Comparison of ENCODE assay signal across 1 cellular context in genomic region chr17:51165680-51166197, GRCh38.
TF ChIP-seq lines count a peak whose summit lies in the region.

No MANE protein-coding gene starts in this region.

TF ChIP-seq in K562, 482 proteins besides CTCF, POLR2A, EP300 and RAD21 (continued from another document):
- TF ChIP-seq SMARCA4 (IDR thresholded peaks at IDR 0.05) = peak; percentile 61; the same call in 1 of the 2 replicates
- no peak for TF ChIP-seq CREB3L1 (IDR thresholded peaks at IDR 0.05; ENCODE audit: borderline replicate concordance, low read depth)
- TF ChIP-seq ZNF398 (CRISPR knock-in tag; IDR thresholded peaks at IDR 0.05) = no peak
- TF ChIP-seq CXXC5 (CRISPR knock-in tag; IDR thresholded peaks at IDR 0.05) = no peak
- no peak for TF ChIP-seq REST (CRISPR knock-in tag; IDR thresholded peaks at IDR 0.05; ENCODE audit: low read depth)
- no peak for TF ChIP-seq MBD1 (CRISPR knock-in tag; IDR thresholded peaks at IDR 0.05)
- TF ChIP-seq PTTG1 (tag; IDR thresholded peaks at IDR 0.05; ENCODE audit: low read depth) = no peak
- TF ChIP-seq NR2F6 (CRISPR knock-in tag; IDR thresholded peaks at IDR 0.05) = no peak
- TF ChIP-seq TAF15 (IDR thresholded peaks at IDR 0.05; ENCODE audit: low read depth, low read length) = no peak
- no peak for TF ChIP-seq RNF219 (CRISPR knock-in tag; IDR thresholded peaks at IDR 0.05)
- TF ChIP-seq BCOR (IDR thresholded peaks at IDR 0.05) = peak; percentile 55
- no peak for TF ChIP-seq FUS (optimal IDR thresholded peaks at IDR 0.05; ENCODE audit: low read depth, low read length)
- TF ChIP-seq TCF7 (IDR thresholded peaks at IDR 0.05; ENCODE audit: borderline replicate concordance) = no peak
- TF ChIP-seq SREBF2 (CRISPR knock-in tag; IDR thresholded peaks at IDR 0.05) = no peak
- no peak for TF ChIP-seq MTA3 (IDR thresholded peaks at IDR 0.05; ENCODE audit: borderline replicate concordance)
- TF ChIP-seq GATA2 (CRISPR knock-in tag; IDR thresholded peaks at IDR 0.05) = no peak
- TF ChIP-seq NKRF (IDR thresholded peaks at IDR 0.05; ENCODE audit: borderline replicate concordance) = peak; percentile 85
- no peak for TF ChIP-seq ZNF253 (CRISPR knock-in tag; conservative IDR thresholded peaks at IDR 0.05)
- TF ChIP-seq ZNF124 (CRISPR knock-in tag; IDR thresholded peaks at IDR 0.05) = no peak
- TF ChIP-seq ZBTB33 (CRISPR knock-in tag; IDR thresholded peaks at IDR 0.05) = 0 out of 2 replicates have a peak, but pooled peaks have one; percentile 9
- TF ChIP-seq ZBTB9 (CRISPR knock-in tag; IDR thresholded peaks at IDR 0.05) = no peak
- TF ChIP-seq ETV5 (CRISPR knock-in tag; IDR thresholded peaks at IDR 0.05; ENCODE audit: low read depth) = no peak
- no peak for TF ChIP-seq HMG20A (CRISPR knock-in tag; conservative IDR thresholded peaks at IDR 0.05)
- no peak for TF ChIP-seq VEZF1 (CRISPR knock-in tag; IDR thresholded peaks at IDR 0.05)
- TF ChIP-seq BCLAF1 (IDR thresholded peaks at IDR 0.05; ENCODE audit: borderline replicate concordance in 1 of 2, control insufficient read depth in 1 of 2, low read depth in 2 of 2, low read length in 1 of 2) = peak in 1 of 2 experiments; percentile 51; a peak in 1 of 4 replicates
- no peak for TF ChIP-seq ZNF408 (CRISPR knock-in tag; IDR thresholded peaks at IDR 0.05; ENCODE audit: low read depth)
